2 cellular contexts compared by ENCODE assay signal in the genomic region with DNA sequence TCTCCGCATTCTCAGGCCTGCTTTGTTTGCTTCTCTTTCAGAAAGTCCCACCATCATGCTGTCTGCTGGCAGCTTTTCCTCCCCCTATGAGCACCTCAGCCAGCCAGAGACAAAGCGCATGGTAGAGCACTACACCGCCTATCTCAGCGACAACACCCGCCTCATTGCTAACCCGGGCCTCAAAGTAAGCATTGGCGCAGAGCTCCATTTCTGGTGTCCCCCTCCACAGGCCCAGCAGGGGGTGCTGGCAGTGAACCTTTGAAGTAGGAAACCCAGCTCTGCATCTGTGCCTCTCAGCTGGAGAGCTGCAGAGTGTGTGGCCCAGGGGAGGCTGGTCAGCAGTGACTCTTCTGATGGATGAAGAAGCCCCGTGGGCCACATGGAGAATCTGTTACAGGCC.
TF ChIP-seq lines count a peak whose summit lies in the region.

No MANE protein-coding gene starts in this region.

TF ChIP-seq in GM23338, 12 proteins besides CTCF, POLR2A, EP300 and RAD21 (continued from another document):
- TF ChIP-seq, protein P1, sequence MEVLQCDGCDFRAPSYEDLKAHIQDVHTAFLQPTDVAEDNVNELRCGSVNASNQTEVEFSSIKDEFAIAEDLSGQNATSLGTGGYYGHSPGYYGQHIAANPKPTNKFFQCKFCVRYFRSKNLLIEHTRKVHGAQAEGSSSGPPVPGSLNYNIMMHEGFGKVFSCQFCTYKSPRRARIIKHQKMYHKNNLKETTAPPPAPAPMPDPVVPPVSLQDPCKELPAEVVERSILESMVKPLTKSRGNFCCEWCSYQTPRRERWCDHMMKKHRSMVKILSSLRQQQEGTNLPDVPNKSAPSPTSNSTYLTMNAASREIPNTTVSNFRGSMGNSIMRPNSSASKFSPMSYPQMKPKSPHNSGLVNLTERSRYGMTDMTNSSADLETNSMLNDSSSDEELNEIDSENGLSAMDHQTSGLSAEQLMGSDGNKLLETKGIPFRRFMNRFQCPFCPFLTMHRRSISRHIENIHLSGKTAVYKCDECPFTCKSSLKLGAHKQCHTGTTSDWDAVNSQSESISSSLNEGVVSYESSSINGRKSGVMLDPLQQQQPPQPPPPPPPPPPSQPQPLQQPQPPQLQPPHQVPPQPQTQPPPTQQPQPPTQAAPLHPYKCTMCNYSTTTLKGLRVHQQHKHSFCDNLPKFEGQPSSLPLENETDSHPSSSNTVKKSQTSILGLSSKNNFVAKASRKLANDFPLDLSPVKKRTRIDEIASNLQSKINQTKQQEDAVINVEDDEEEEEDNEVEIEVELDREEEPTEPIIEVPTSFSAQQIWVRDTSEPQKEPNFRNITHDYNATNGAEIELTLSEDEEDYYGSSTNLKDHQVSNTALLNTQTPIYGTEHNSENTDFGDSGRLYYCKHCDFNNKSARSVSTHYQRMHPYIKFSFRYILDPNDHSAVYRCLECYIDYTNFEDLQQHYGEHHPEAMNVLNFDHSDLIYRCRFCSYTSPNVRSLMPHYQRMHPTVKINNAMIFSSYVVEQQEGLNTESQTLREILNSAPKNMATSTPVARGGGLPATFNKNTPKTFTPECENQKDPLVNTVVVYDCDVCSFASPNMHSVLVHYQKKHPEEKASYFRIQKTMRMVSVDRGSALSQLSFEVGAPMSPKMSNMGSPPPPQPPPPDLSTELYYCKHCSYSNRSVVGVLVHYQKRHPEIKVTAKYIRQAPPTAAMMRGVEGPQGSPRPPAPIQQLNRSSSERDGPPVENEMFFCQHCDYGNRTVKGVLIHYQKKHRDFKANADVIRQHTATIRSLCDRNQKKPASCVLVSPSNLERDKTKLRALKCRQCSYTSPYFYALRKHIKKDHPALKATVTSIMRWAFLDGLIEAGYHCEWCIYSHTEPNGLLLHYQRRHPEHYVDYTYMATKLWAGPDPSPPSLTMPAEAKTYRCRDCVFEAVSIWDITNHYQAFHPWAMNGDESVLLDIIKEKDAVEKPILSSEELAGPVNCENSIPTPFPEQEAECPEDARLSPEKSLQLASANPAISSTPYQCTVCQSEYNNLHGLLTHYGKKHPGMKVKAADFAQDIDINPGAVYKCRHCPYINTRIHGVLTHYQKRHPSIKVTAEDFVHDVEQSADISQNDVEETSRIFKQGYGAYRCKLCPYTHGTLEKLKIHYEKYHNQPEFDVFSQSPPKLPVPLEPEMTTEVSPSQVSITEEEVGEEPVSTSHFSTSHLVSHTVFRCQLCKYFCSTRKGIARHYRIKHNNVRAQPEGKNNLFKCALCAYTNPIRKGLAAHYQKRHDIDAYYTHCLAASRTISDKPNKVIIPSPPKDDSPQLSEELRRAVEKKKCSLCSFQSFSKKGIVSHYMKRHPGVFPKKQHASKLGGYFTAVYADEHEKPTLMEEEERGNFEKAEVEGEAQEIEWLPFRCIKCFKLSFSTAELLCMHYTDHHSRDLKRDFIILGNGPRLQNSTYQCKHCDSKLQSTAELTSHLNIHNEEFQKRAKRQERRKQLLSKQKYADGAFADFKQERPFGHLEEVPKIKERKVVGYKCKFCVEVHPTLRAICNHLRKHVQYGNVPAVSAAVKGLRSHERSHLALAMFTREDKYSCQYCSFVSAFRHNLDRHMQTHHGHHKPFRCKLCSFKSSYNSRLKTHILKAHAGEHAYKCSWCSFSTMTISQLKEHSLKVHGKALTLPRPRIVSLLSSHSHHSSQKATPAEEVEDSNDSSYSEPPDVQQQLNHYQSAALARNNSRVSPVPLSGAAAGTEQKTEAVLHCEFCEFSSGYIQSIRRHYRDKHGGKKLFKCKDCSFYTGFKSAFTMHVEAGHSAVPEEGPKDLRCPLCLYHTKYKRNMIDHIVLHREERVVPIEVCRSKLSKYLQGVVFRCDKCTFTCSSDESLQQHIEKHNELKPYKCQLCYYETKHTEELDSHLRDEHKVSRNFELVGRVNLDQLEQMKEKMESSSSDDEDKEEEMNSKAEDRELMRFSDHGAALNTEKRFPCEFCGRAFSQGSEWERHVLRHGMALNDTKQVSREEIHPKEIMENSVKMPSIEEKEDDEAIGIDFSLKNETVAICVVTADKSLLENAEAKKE (CRISPR knock-in tag; IDR thresholded peaks at IDR 0.05): no peak
- TF ChIP-seq, protein P2, sequence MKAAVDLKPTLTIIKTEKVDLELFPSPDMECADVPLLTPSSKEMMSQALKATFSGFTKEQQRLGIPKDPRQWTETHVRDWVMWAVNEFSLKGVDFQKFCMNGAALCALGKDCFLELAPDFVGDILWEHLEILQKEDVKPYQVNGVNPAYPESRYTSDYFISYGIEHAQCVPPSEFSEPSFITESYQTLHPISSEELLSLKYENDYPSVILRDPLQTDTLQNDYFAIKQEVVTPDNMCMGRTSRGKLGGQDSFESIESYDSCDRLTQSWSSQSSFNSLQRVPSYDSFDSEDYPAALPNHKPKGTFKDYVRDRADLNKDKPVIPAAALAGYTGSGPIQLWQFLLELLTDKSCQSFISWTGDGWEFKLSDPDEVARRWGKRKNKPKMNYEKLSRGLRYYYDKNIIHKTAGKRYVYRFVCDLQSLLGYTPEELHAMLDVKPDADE (IDR thresholded peaks at IDR 0.05): no peak
- TF ChIP-seq NANOG (IDR thresholded peaks at IDR 0.05; ENCODE audit: borderline replicate concordance): no peak
- TF ChIP-seq REST (IDR thresholded peaks at IDR 0.05; ENCODE audit: unreplicated experiment): no peak
- no peak for TF ChIP-seq ZNF331 (CRISPR knock-in tag; IDR thresholded peaks at IDR 0.05; ENCODE audit: low read depth)
- TF ChIP-seq CREB1 (CRISPR knock-in tag; IDR thresholded peaks at IDR 0.05; ENCODE audit: low read depth): no peak
- no peak for TF ChIP-seq ZNF114 (CRISPR knock-in tag; IDR thresholded peaks at IDR 0.05)
- no peak for TF ChIP-seq POLR2AphosphoS5 (IDR thresholded peaks at IDR 0.05; ENCODE audit: low read depth)
- no peak for TF ChIP-seq STAT1 (IDR thresholded peaks at IDR 0.05; ENCODE audit: unreplicated experiment)

TF ChIP-seq in SK-N-SH treated with all-trans-retinoic acid at 6 μM for 48 hours, 23 proteins besides CTCF, POLR2A, EP300 and RAD21 (continued from another document):
- no peak for TF ChIP-seq GLIS3 (CRISPR knock-in tag; IDR thresholded peaks at IDR 0.05)
- no peak for TF ChIP-seq RARB (CRISPR knock-in tag; IDR thresholded peaks at IDR 0.05)
- no peak for TF ChIP-seq ZNF565 (CRISPR knock-in tag; conservative IDR thresholded peaks at IDR 0.05; ENCODE audit: low read depth)
- no peak for TF ChIP-seq BACH2 (CRISPR knock-in tag; IDR thresholded peaks at IDR 0.05; ENCODE audit: borderline replicate concordance)
- no peak for TF ChIP-seq ZFP3 (CRISPR knock-in tag; IDR thresholded peaks at IDR 0.05)
- TF ChIP-seq CSDC2 (CRISPR knock-in tag; IDR thresholded peaks at IDR 0.05): no peak
- TF ChIP-seq, protein P3, sequence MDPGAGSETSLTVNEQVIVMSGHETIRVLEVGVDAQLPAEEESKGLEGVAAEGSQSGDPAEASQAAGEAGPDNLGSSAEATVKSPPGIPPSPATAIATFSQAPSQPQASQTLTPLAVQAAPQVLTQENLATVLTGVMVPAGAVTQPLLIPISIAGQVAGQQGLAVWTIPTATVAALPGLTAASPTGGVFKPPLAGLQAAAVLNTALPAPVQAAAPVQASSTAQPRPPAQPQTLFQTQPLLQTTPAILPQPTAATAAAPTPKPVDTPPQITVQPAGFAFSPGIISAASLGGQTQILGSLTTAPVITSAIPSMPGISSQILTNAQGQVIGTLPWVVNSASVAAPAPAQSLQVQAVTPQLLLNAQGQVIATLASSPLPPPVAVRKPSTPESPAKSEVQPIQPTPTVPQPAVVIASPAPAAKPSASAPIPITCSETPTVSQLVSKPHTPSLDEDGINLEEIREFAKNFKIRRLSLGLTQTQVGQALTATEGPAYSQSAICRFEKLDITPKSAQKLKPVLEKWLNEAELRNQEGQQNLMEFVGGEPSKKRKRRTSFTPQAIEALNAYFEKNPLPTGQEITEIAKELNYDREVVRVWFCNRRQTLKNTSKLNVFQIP (CRISPR knock-in tag; IDR thresholded peaks at IDR 0.05; ENCODE audit: borderline replicate concordance, low read depth): no peak
- no peak for TF ChIP-seq ZNF70 (CRISPR knock-in tag; IDR thresholded peaks at IDR 0.05)
